Comparison of ENCODE assay signal across 8 cellular contexts in genomic region chr2:151261240-151261976, GRCh38. TPM values are rescaled to one million over a fixed set of nuclear protein-coding genes. Genes with fewer than 3 reads are reported as not detected.
DNase-seq lines count a peak whose midpoint lies in the region; FAIRE-seq and TF ChIP-seq lines count a peak whose summit lies in the region.

Gene RBM43 (minus strand): TSS chr2:151261863. CDS start chr2:151261727, 136 bp downstream.

- H3K27me3 ChIP-seq in Loucy (ENCODE audit: insufficient read depth, low read length, poor library complexity, severe bottlenecking), result no peaks in the 10 kb centered on the region
- no peaks in the 10 kb centered on the region for H3K27me3 ChIP-seq in SJSA1 (replicated peaks)

- 0 out of 2 replicates have a peak, but pooled peaks have one; percentile 25 for TF ChIP-seq CTCF in Loucy (conservative IDR thresholded peaks at IDR 0.05; ENCODE audit: low read length)

- TF ChIP-seq POLR2A in H54 (IDR thresholded peaks at IDR 0.05; ENCODE audit: low read depth, low read length), result peak; percentile 35

- no peaks in the 10 kb centered on the region for H4K20me1 ChIP-seq in Loucy (ENCODE audit: insufficient read depth, low read length, poor library complexity, severe bottlenecking)

- no peaks in the 10 kb centered on the region for H3K9me2 ChIP-seq in Loucy (replicated peaks; ENCODE audit: low read depth, low read length)

- peak within 1 kb of the TSS; percentile 100 for H2AFZ ChIP-seq in Loucy (ENCODE audit: low read length)

- H3K4me3 ChIP-seq in Loucy (ENCODE audit: low read length, poor library complexity, severe bottlenecking) (peak within 1 kb of the TSS; percentile 91), SJSA1 (peak within 1 kb of the TSS; percentile 79)

- peaks cover 20% of the 10 kb centered on the region; the same call in 1 of the 2 replicates for H3K79me2 ChIP-seq in Loucy (ENCODE audit: insufficient read depth, low read length)

- H3K27ac ChIP-seq in SJSA1 (peak within 1 kb of the TSS; percentile 81), temporal lobe (ENCODE audit: low read depth, low read length) (peak within 1 kb of the TSS; percentile 46)

- H3K9me3 ChIP-seq in Loucy (ENCODE audit: insufficient read depth, low read depth, low read length) (no peaks in the 10 kb centered on the region), SJSA1 (replicated peaks) (no peaks in the 10 kb centered on the region)

- FAIRE-seq in H54 (lab: Jason Lieb, UNC), result peak; percentile 23

- no peaks in the 10 kb centered on the region for H3F3A ChIP-seq in Loucy (ENCODE audit: low read depth)

- peak within 1 kb of the TSS; percentile 88 for H3K9ac ChIP-seq in Loucy (ENCODE audit: low read depth, low read length, poor library complexity, severe bottlenecking)

- in situ Hi-C loops in G401 (cut with HindIII; ENCODE audit: low sequenced_read_pairs), result no loop called here

- H3K4me1 ChIP-seq in Loucy (ENCODE audit: insufficient read depth, low read length, poor library complexity, severe bottlenecking) (peaks cover 12% of the 10 kb centered on the region), SJSA1 (replicated peaks) (peaks cover 20% of the 10 kb centered on the region)

- DNase-seq in G401 (ENCODE audit: low spot score), result peak; percentile 58
- DNase-seq in H54 (ENCODE audit: insufficient read length, low spot score), result peak; percentile 86
- DNase-seq in SJSA1 (ENCODE audit: low read depth in 1 of 2, low spot score in 2 of 2), result peak; percentile 86 to 90
- peak; percentile 79 for DNase-seq in activated naive CD4-positive, alpha-beta T cell treated with anti-CD3 and anti-CD28 coated beads, Interleukin-2, amount 50 U/mL, for 16 hours
- DNase-seq in glomerular endothelial cell (ENCODE audit: extremely low read depth, low read depth, low spot score), result peak; percentile 71
- DNase-seq in occipital lobe (lab: John Stamatoyannopoulos, UW), result peak; percentile 67

- H3K36me3 ChIP-seq in Loucy (ENCODE audit: insufficient read depth, low read length), result no peaks in the 10 kb centered on the region
- peaks cover 5% of the 10 kb centered on the region for H3K36me3 ChIP-seq in SJSA1

- peak within 1 kb of the TSS; percentile 96 for H3K4me2 ChIP-seq in Loucy (ENCODE audit: low read depth, low read length, poor library complexity, severe bottlenecking)

RNA-seq across cellular contexts. Expression of gene RBM43, which starts in this region (rescaled TPM):
- total RNA-seq in G401 (2014; rRNA removed; shearing (Covaris generic)), result 3.5 and 5.2 TPM in 2 replicates
- 1.7 and 3.7 TPM in 2 replicates for total RNA-seq in SJSA1 (2014; rRNA removed; shearing (Covaris generic))
- 5.6 and 6.3 TPM in 2 replicates for total RNA-seq in glomerular endothelial cell
- total RNA-seq in occipital lobe, result 2.8 TPM
- 3.9 TPM for total RNA-seq in temporal lobe

Comparison
In these comparisons a context has a peak if more than half of its experiments do, and no peak if none do; other contexts are left out.
1. Peak in every context shown above with its lines: DNase-seq, H3K4me3 ChIP-seq and H3K27ac ChIP-seq.